Comparison of ENCODE assay signal across 1 cellular context in the genomic region with DNA sequence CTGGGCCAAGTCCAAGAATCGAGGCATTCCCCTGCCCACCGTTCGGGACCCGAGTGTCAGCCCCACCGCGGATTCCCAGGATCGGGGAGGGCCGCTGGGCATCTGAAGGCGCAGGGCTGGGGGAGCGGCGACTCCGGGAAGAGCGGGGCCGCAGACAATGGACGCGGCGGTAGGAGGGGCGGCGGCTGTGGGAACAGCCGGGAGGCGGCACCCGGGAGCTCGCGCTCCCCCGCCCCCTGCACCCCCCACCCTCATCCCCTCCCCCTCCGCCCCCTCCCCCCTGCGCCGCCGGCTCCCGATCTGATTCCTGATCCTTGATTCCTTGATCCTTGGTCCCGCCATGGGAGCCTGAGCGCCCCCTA.
A peak's percentile ranks its signal among the peaks of the same experiment; 100 is the strongest.
TF ChIP-seq lines count a peak whose summit lies in the region.

TSS of gene VANGL2 (plus strand) at position 281 of the 362 bp plus-strand sequence. CDS start 15,274 bp downstream, outside the sequence.

TF ChIP-seq in GM12878, 131 proteins besides CTCF, POLR2A, EP300 and RAD21 (continued from another document):
- TF ChIP-seq SUPT20H (IDR thresholded peaks at IDR 0.05; ENCODE audit: borderline replicate concordance, control insufficient read depth, low read depth, low read length) (peak; percentile 23; the same call in 1 of the 2 replicates), KLF5 (IDR thresholded peaks at IDR 0.05; ENCODE audit: partially characterized antibody) (no peak), CHD1 (IDR thresholded peaks at IDR 0.05; ENCODE audit: low read depth, low read length) (no peak), JUNB (IDR thresholded peaks at IDR 0.05) (no peak), CBX5 (IDR thresholded peaks at IDR 0.05; ENCODE audit: low read depth) (no peak), SMAD1 (IDR thresholded peaks at IDR 0.05; ENCODE audit: low read depth, partially characterized antibody) (no peak), MEF2A (IDR thresholded peaks at IDR 0.05; ENCODE audit: insufficient read depth, low read depth, low read length) (no peak), JUND (IDR thresholded peaks at IDR 0.05; ENCODE audit: low read depth, low read length) (peak; percentile 95), HDAC2 (IDR thresholded peaks at IDR 0.05) (no peak), SIX5 (IDR thresholded peaks at IDR 0.05; ENCODE audit: low read depth, low read length, severe bottlenecking) (no peak), NBN (IDR thresholded peaks at IDR 0.05) (0 out of 2 replicates have a peak, but pooled peaks have one; percentile 16), CHD2 (IDR thresholded peaks at IDR 0.05; ENCODE audit: borderline replicate concordance, low read depth, low read length) (0 out of 2 replicates have a peak, but pooled peaks have one; percentile 37), NR2C1 (IDR thresholded peaks at IDR 0.05) (no peak), YY1 (IDR thresholded peaks at IDR 0.05; ENCODE audit: low read depth, low read length) (peak; percentile 91), RAD51 (IDR thresholded peaks at IDR 0.05) (no peak), SIN3A (IDR thresholded peaks at IDR 0.05; ENCODE audit: low read depth, low read length) (no peak), CREB1 (IDR thresholded peaks at IDR 0.05; ENCODE audit: low read depth) (0 out of 2 replicates have a peak, but pooled peaks have one; percentile 49), BACH1 (IDR thresholded peaks at IDR 0.05; ENCODE audit: borderline replicate concordance) (peak; percentile 50; the same call in 1 of the 2 replicates), BHLHE40 (IDR thresholded peaks at IDR 0.05; ENCODE audit: borderline replicate concordance in 1 of 2, low read depth in 2 of 2, low read length in 1 of 2) (0 out of 4 replicates have a peak, but pooled peaks of 1 of the 2 experiments have one; percentile 7), POU2F2 (IDR thresholded peaks at IDR 0.05; ENCODE audit: borderline replicate concordance, low read depth, low read length) (no peak), KAT2A (conservative IDR thresholded peaks at IDR 0.05; ENCODE audit: control insufficient read depth, low read depth, low read length) (peak; percentile 85), RCOR1 (conservative IDR thresholded peaks at IDR 0.05; ENCODE audit: low read depth, low read length) (no peak), IKZF1 (conservative IDR thresholded peaks at IDR 0.05) (peak; percentile 75)
- TF ChIP-seq, protein P1, sequence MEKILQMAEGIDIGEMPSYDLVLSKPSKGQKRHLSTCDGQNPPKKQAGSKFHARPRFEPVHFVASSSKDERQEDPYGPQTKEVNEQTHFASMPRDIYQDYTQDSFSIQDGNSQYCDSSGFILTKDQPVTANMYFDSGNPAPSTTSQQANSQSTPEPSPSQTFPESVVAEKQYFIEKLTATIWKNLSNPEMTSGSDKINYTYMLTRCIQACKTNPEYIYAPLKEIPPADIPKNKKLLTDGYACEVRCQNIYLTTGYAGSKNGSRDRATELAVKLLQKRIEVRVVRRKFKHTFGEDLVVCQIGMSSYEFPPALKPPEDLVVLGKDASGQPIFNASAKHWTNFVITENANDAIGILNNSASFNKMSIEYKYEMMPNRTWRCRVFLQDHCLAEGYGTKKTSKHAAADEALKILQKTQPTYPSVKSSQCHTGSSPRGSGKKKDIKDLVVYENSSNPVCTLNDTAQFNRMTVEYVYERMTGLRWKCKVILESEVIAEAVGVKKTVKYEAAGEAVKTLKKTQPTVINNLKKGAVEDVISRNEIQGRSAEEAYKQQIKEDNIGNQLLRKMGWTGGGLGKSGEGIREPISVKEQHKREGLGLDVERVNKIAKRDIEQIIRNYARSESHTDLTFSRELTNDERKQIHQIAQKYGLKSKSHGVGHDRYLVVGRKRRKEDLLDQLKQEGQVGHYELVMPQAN (conservative IDR thresholded peaks at IDR 0.05): 0 out of 2 replicates have a peak, but pooled peaks have one; percentile 23
- TF ChIP-seq, protein P2, sequence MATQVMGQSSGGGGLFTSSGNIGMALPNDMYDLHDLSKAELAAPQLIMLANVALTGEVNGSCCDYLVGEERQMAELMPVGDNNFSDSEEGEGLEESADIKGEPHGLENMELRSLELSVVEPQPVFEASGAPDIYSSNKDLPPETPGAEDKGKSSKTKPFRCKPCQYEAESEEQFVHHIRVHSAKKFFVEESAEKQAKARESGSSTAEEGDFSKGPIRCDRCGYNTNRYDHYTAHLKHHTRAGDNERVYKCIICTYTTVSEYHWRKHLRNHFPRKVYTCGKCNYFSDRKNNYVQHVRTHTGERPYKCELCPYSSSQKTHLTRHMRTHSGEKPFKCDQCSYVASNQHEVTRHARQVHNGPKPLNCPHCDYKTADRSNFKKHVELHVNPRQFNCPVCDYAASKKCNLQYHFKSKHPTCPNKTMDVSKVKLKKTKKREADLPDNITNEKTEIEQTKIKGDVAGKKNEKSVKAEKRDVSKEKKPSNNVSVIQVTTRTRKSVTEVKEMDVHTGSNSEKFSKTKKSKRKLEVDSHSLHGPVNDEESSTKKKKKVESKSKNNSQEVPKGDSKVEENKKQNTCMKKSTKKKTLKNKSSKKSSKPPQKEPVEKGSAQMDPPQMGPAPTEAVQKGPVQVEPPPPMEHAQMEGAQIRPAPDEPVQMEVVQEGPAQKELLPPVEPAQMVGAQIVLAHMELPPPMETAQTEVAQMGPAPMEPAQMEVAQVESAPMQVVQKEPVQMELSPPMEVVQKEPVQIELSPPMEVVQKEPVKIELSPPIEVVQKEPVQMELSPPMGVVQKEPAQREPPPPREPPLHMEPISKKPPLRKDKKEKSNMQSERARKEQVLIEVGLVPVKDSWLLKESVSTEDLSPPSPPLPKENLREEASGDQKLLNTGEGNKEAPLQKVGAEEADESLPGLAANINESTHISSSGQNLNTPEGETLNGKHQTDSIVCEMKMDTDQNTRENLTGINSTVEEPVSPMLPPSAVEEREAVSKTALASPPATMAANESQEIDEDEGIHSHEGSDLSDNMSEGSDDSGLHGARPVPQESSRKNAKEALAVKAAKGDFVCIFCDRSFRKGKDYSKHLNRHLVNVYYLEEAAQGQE (IDR thresholded peaks at IDR 0.05; ENCODE audit: low read depth, low read length): no peak
- TF ChIP-seq, protein P3, sequence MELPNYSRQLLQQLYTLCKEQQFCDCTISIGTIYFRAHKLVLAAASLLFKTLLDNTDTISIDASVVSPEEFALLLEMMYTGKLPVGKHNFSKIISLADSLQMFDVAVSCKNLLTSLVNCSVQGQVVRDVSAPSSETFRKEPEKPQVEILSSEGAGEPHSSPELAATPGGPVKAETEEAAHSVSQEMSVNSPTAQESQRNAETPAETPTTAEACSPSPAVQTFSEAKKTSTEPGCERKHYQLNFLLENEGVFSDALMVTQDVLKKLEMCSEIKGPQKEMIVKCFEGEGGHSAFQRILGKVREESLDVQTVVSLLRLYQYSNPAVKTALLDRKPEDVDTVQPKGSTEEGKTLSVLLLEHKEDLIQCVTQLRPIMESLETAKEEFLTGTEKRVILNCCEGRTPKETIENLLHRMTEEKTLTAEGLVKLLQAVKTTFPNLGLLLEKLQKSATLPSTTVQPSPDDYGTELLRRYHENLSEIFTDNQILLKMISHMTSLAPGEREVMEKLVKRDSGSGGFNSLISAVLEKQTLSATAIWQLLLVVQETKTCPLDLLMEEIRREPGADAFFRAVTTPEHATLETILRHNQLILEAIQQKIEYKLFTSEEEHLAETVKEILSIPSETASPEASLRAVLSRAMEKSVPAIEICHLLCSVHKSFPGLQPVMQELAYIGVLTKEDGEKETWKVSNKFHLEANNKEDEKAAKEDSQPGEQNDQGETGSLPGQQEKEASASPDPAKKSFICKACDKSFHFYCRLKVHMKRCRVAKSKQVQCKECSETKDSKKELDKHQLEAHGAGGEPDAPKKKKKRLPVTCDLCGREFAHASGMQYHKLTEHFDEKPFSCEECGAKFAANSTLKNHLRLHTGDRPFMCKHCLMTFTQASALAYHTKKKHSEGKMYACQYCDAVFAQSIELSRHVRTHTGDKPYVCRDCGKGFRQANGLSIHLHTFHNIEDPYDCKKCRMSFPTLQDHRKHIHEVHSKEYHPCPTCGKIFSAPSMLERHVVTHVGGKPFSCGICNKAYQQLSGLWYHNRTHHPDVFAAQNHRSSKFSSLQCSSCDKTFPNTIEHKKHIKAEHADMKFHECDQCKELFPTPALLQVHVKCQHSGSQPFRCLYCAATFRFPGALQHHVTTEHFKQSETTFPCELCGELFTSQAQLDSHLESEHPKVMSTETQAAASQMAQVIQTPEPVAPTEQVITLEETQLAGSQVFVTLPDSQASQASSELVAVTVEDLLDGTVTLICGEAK (IDR thresholded peaks at IDR 0.05; ENCODE audit: borderline replicate concordance): no peak
- TF ChIP-seq, protein P4, sequence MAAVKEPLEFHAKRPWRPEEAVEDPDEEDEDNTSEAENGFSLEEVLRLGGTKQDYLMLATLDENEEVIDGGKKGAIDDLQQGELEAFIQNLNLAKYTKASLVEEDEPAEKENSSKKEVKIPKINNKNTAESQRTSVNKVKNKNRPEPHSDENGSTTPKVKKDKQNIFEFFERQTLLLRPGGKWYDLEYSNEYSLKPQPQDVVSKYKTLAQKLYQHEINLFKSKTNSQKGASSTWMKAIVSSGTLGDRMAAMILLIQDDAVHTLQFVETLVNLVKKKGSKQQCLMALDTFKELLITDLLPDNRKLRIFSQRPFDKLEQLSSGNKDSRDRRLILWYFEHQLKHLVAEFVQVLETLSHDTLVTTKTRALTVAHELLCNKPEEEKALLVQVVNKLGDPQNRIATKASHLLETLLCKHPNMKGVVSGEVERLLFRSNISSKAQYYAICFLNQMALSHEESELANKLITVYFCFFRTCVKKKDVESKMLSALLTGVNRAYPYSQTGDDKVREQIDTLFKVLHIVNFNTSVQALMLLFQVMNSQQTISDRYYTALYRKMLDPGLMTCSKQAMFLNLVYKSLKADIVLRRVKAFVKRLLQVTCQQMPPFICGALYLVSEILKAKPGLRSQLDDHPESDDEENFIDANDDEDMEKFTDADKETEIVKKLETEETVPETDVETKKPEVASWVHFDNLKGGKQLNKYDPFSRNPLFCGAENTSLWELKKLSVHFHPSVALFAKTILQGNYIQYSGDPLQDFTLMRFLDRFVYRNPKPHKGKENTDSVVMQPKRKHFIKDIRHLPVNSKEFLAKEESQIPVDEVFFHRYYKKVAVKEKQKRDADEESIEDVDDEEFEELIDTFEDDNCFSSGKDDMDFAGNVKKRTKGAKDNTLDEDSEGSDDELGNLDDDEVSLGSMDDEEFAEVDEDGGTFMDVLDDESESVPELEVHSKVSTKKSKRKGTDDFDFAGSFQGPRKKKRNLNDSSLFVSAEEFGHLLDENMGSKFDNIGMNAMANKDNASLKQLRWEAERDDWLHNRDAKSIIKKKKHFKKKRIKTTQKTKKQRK (IDR thresholded peaks at IDR 0.05; ENCODE audit: low read depth, low read length): no peak
- TF ChIP-seq, protein P5, sequence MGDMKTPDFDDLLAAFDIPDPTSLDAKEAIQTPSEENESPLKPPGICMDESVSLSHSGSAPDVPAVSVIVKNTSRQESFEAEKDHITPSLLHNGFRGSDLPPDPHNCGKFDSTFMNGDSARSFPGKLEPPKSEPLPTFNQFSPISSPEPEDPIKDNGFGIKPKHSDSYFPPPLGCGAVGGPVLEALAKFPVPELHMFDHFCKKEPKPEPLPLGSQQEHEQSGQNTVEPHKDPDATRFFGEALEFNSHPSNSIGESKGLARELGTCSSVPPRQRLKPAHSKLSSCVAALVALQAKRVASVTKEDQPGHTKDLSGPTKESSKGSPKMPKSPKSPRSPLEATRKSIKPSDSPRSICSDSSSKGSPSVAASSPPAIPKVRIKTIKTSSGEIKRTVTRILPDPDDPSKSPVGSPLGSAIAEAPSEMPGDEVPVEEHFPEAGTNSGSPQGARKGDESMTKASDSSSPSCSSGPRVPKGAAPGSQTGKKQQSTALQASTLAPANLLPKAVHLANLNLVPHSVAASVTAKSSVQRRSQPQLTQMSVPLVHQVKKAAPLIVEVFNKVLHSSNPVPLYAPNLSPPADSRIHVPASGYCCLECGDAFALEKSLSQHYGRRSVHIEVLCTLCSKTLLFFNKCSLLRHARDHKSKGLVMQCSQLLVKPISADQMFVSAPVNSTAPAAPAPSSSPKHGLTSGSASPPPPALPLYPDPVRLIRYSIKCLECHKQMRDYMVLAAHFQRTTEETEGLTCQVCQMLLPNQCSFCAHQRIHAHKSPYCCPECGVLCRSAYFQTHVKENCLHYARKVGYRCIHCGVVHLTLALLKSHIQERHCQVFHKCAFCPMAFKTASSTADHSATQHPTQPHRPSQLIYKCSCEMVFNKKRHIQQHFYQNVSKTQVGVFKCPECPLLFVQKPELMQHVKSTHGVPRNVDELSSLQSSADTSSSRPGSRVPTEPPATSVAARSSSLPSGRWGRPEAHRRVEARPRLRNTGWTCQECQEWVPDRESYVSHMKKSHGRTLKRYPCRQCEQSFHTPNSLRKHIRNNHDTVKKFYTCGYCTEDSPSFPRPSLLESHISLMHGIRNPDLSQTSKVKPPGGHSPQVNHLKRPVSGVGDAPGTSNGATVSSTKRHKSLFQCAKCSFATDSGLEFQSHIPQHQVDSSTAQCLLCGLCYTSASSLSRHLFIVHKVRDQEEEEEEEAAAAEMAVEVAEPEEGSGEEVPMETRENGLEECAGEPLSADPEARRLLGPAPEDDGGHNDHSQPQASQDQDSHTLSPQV (IDR thresholded peaks at IDR 0.05): no peak
